ENCODE assay signal across 8 cellular contexts in genomic region chr2:74834234-74834805, GRCh38. TPM values are rescaled to one million over a fixed set of nuclear protein-coding genes. Genes with fewer than 3 reads are reported as not detected.
DNase-seq lines count a peak whose midpoint lies in the region; ATAC-seq and TF ChIP-seq lines count a peak whose summit lies in the region.
"Not testable (repeated sequence)": the region's sequence is repeated elsewhere in the genome, so short reads cannot be mapped to it uniquely, and the experiment has no call there.

No MANE protein-coding gene starts in this region.

- not testable (repeated sequence) for H3K27me3 Mint-ChIP-seq in CD4-positive, alpha-beta memory T cell; activated T-helper 1 cell treated with anti-CD3 and anti-CD28 coated beads, Interleukin-12 subunit alpha, Interleukin-12 subunit beta, Interleukin-2, Interleukin-4 antibody, amounts not matched to agents 30 ng/mL and 10 ng/mL and 1 ng/mL, durations not matched to agents 14 hours and 24 hours and 36 hours (ENCODE audit: insufficient read depth); memory B cell

- H3K4me3 Mint-ChIP-seq in CD4-positive, alpha-beta memory T cell: peak overlapping the region; percentile 83 to 96 (median 92)
- H3K4me3 Mint-ChIP-seq in activated T-helper 1 cell treated with anti-CD3 and anti-CD28 coated beads, Interleukin-12 subunit alpha, Interleukin-12 subunit beta, Interleukin-2, Interleukin-4 antibody, amounts not matched to agents 30 ng/mL and 10 ng/mL and 1 ng/mL, durations not matched to agents 14 hours and 24 hours and 36 hours: peak overlapping the region; percentile 96
- H3K4me3 Mint-ChIP-seq in memory B cell: peak overlapping the region; percentile 91

- DNase-seq in CD4-positive, alpha-beta memory T cell: peak; percentile 26 to 50 (median 34)
- not testable (repeated sequence) for DNase-seq in PC-3; epithelial cell of prostate (ENCODE audit: low read depth, low spot score)
- DNase-seq in activated T-helper 1 cell treated with anti-CD3 and anti-CD28 coated beads, Interleukin-12 subunit alpha, Interleukin-12 subunit beta, Interleukin-2, Interleukin-4 antibody, amounts not matched to agents 30 ng/mL and 10 ng/mL and 1 ng/mL, durations not matched to agents 14 hours and 24 hours and 36 hours (ENCODE audit: low spot score): peak; percentile 14
- peak; percentile 25 to 53 for DNase-seq in memory B cell (ENCODE audit: low spot score in 2 of 2)
- DNase-seq in stimulated activated CD4-positive, alpha-beta T cell treated with anti-CD3 and anti-CD28 coated beads, Interleukin-2, amount 100 ng/mL, for 24 hours: peak; percentile 50 to 51

- peaks cover 29 to 50% (median 37%) of the 10 kb centered on the region in 4 donors for H3K4me1 Mint-ChIP-seq in CD4-positive, alpha-beta memory T cell
- peaks cover 65% of the 10 kb centered on the region for H3K4me1 Mint-ChIP-seq in activated T-helper 1 cell treated with anti-CD3 and anti-CD28 coated beads, Interleukin-12 subunit alpha, Interleukin-12 subunit beta, Interleukin-2, Interleukin-4 antibody, amounts not matched to agents 30 ng/mL and 10 ng/mL and 1 ng/mL, durations not matched to agents 14 hours and 24 hours and 36 hours (ENCODE audit: low read depth)
- H3K4me1 Mint-ChIP-seq in memory B cell: peaks cover 17% of the 10 kb centered on the region

- BruUV-seq in PC-3 (replicated peaks; lab: Mats Ljungman, UMichigan): TSS peak; percentile 45

- peaks cover 40% of the 10 kb centered on the region for H3K4me1 ChIP-seq in CD4-positive, alpha-beta memory T cell (ENCODE audit: insufficient read depth, low read length)
- peaks cover 42% of the 10 kb centered on the region for H3K4me1 ChIP-seq in PC-3 (ENCODE audit: insufficient read depth, low read length)

- H3K9me3 ChIP-seq in CD4-positive, alpha-beta memory T cell (ENCODE audit: control insufficient read depth in 1 of 2, low read length in 2 of 2); PC-3 (ENCODE audit: low read length): not testable (repeated sequence)

- POLR2A ChIA-PET in CD4-positive, alpha-beta memory T cell (lab: Charles Lee; ENCODE audit: partially characterized antibody): interaction anchor here (0.6 to 9.4 kb wide), 7 partner anchors 10 to 376 kb away, joined by 3 to 148 read pairs (median 3); partner anchors contain the start of gene WBP1
- POLR2A ChIA-PET in PC-3 (lab: Charles Lee; ENCODE audit: unreplicated experiment): interaction anchor here (0.6 kb wide), 1 partner anchor 143 kb away, joined by 5 read pairs; no protein-coding TSS in a partner anchor

- peaks cover 54% of the 10 kb centered on the region for H3K79me2 ChIP-seq in PC-3 (ENCODE audit: low read length)

- H2AFZ ChIP-seq in PC-3 (ENCODE audit: low read length): peak overlapping the region; percentile 70

- not testable (repeated sequence) for H3K9me2 ChIP-seq in PC-3 (replicated peaks; ENCODE audit: low read length)

- ATAC-seq in GM21447 (IDR thresholded peaks at IDR 0.05; ENCODE audit: unreplicated experiment): peak; percentile 13
- ATAC-seq in HG03280 (IDR thresholded peaks at IDR 0.05; ENCODE audit: unreplicated experiment): peak; percentile 12
- peak; percentile 1 for ATAC-seq in PC-3
- peak; percentile 43 for ATAC-seq in memory B cell (ENCODE audit: low read depth)

- not testable (repeated sequence) for H3K36me3 ChIP-seq in CD4-positive, alpha-beta memory T cell (ENCODE audit: insufficient read depth, low read length); PC-3 (ENCODE audit: low read depth, low read length)

- not testable (repeated sequence) for H3K27me3 ChIP-seq in CD4-positive, alpha-beta memory T cell (ENCODE audit: insufficient read depth, low read length); PC-3 (ENCODE audit: low read length)

- H4K20me1 ChIP-seq in PC-3 (ENCODE audit: low read length): peaks cover 19% of the 10 kb centered on the region

- H3K36me3 Mint-ChIP-seq in CD4-positive, alpha-beta memory T cell; memory B cell: not testable (repeated sequence)
- peaks cover 21% of the 10 kb centered on the region for H3K36me3 Mint-ChIP-seq in activated T-helper 1 cell treated with anti-CD3 and anti-CD28 coated beads, Interleukin-12 subunit alpha, Interleukin-12 subunit beta, Interleukin-2, Interleukin-4 antibody, amounts not matched to agents 30 ng/mL and 10 ng/mL and 1 ng/mL, durations not matched to agents 14 hours and 24 hours and 36 hours (ENCODE audit: low read depth)

- peak overlapping the region; percentile 59 to 91 (median 86) for H3K27ac Mint-ChIP-seq in CD4-positive, alpha-beta memory T cell
- H3K27ac Mint-ChIP-seq in activated T-helper 1 cell treated with anti-CD3 and anti-CD28 coated beads, Interleukin-12 subunit alpha, Interleukin-12 subunit beta, Interleukin-2, Interleukin-4 antibody, amounts not matched to agents 30 ng/mL and 10 ng/mL and 1 ng/mL, durations not matched to agents 14 hours and 24 hours and 36 hours: peak overlapping the region; percentile 96
- H3K27ac Mint-ChIP-seq in memory B cell: peak overlapping the region; percentile 86

- peak overlapping the region; percentile 61 to 68 for H3K4me3 ChIP-seq in CD4-positive, alpha-beta memory T cell (ENCODE audit: low read length in 2 of 2)
- H3K4me3 ChIP-seq in PC-3 (ENCODE audit: low read length): peak overlapping the region; percentile 82

- peak overlapping the region; percentile 47 for H3K27ac ChIP-seq in CD4-positive, alpha-beta memory T cell (ENCODE audit: low read depth, low read length)
- H3K27ac ChIP-seq in PC-3 (ENCODE audit: low read length): peak overlapping the region; percentile 68
- H3K27ac ChIP-seq in epithelial cell of prostate: peak overlapping the region; percentile 78

- CTCF ChIA-PET in CD4-positive, alpha-beta memory T cell (lab: Charles Lee; ENCODE audit: partially characterized antibody): interaction anchor here (1.2 to 11.5 kb wide), 8 partner anchors 10 to 120 kb away, joined by 3 to 147 read pairs (median 12); no protein-coding TSS in a partner anchor
- CTCF ChIA-PET in PC-3 (lab: Charles Lee): interaction anchor here (0.6 kb wide), 1 partner anchor 144 kb away, joined by 3 read pairs; no protein-coding TSS in a partner anchor

- H3K9ac ChIP-seq in PC-3 (ENCODE audit: low read length): peak overlapping the region; percentile 92

- H3K4me2 ChIP-seq in PC-3 (ENCODE audit: low read length): peak overlapping the region; percentile 91

- intact Hi-C loops in CD4-positive, alpha-beta memory T cell (cut with micrococcal nuclease): loop anchor here (1.0 to 2.0 kb wide), 2 partner anchors 124 to 180 kb away; partner anchors contain the start of genes POLE4 and SEMA4F
- intact Hi-C loops in PC-3 (cut with micrococcal nuclease): loop anchor here (2.0 kb wide), 2 partner anchors 94 to 144 kb away; no protein-coding TSS in a partner anchor
- intact Hi-C loops in activated T-helper 1 cell treated with anti-CD3 and anti-CD28 coated beads, Interleukin-12 subunit alpha, Interleukin-12 subunit beta, Interleukin-2, Interleukin-4 antibody, amounts not matched to agents 30 ng/mL and 10 ng/mL and 1 ng/mL, durations not matched to agents 14 hours and 24 hours and 36 hours (cut with micrococcal nuclease): loop anchor here (1.0 to 10.0 kb wide), 6 partner anchors 250 to 1600 kb away; partner anchors contain the start of genes CCT7, MRPL19, PCGF1 and PRADC1

- H3K9me3 Mint-ChIP-seq in CD4-positive, alpha-beta memory T cell; activated T-helper 1 cell treated with anti-CD3 and anti-CD28 coated beads, Interleukin-12 subunit alpha, Interleukin-12 subunit beta, Interleukin-2, Interleukin-4 antibody, amounts not matched to agents 30 ng/mL and 10 ng/mL and 1 ng/mL, durations not matched to agents 14 hours and 24 hours and 36 hours; memory B cell: not testable (repeated sequence)

- not testable (repeated sequence) for TF ChIP-seq CTCF in PC-3 (conservative IDR thresholded peaks at IDR 0.05; ENCODE audit: low read depth, low read length)

- not testable (repeated sequence) for H3F3A ChIP-seq in PC-3 (ENCODE audit: low read length, unreplicated experiment)

RNA-seq across cellular contexts. Expression of gene HK2, which starts 0.4 kb away (rescaled TPM):
- 1 to 10 TPM; 7.3 to 9.4 TPM for total RNA-seq in CD4-positive, alpha-beta memory T cell
- polyA plus RNA-seq in CD4-positive, alpha-beta memory T cell: 1 to 10 TPM; 1.7 to 4.9 TPM
- 43.8 and 55.2 TPM in 2 replicates for total RNA-seq in PC-3 (2014; rRNA removed)
- 92.2 and 94.5 TPM in 2 replicates for total RNA-seq in activated T-helper 1 cell treated with anti-CD3 and anti-CD28 coated beads, Interleukin-12 subunit alpha, Interleukin-12 subunit beta, Interleukin-2, Interleukin-4 antibody, amounts not matched to agents 30 ng/mL and 10 ng/mL and 1 ng/mL, durations not matched to agents 14 hours and 24 hours and 36 hours
